10 cellular contexts compared by ENCODE assay signal in genomic region chr3:51984269-51984647, GRCh38. TPM values are rescaled to one million over a fixed set of nuclear protein-coding genes. Genes with fewer than 3 reads are reported as not detected.
DNase-seq lines count a peak whose midpoint lies in the region; ATAC-seq and TF ChIP-seq lines count a peak whose summit lies in the region.
"Had no signal": no experiment of that assay in that cellular context is flagged by ENCODE, and none has a peak within 500 bp of the region (broad histone marks: within the 10 kb centered on the region; RNA-seq: fewer than 3 reads in every experiment).

No MANE protein-coding gene starts in this region.

- no peaks in the 10 kb centered on the region for H3K9me3 Mint-ChIP-seq in CD4-positive, alpha-beta T cell

- H3K4me3 ChIP-seq in Peyer's patch (peak overlapping the region in 3 of 4 donors; percentile 60 to 67 (median 65)), esophagus squamous epithelium (peak overlapping the region in 1 of 4 donors; percentile 73), prostate gland (no peak overlapping the region), lower leg skin (ENCODE audit: low read depth, poor library complexity, severe bottlenecking) (no peak overlapping the region)

- no peaks in the 10 kb centered on the region for H3K27me3 Mint-ChIP-seq in CD4-positive, alpha-beta T cell

- TF ChIP-seq POLR2A in Peyer's patch (IDR thresholded peaks at IDR 0.05) (no peak), esophagus squamous epithelium (IDR thresholded peaks at IDR 0.05) (no peak), prostate gland (IDR thresholded peaks at IDR 0.05) (no peak), lower leg skin (IDR thresholded peaks at IDR 0.05) (no peak)

- peak overlapping the region; percentile 59 for H3K27ac Mint-ChIP-seq in CD4-positive, alpha-beta T cell

- H3K36me3 ChIP-seq in Peyer's patch: peaks cover 0 to 18% (median 0%) of the 10 kb centered on the region in 3 donors
- H3K36me3 ChIP-seq in esophagus squamous epithelium: no peaks in the 10 kb centered on the region
- H3K36me3 ChIP-seq in prostate gland: no peaks in the 10 kb centered on the region

- peaks cover 0 to 45% (median 12%) of the 10 kb centered on the region in 4 donors for H3K4me1 ChIP-seq in Peyer's patch
- H3K4me1 ChIP-seq in esophagus squamous epithelium: peaks cover 17 to 38% (median 21%) of the 10 kb centered on the region in 3 donors
- H3K4me1 ChIP-seq in prostate gland (replicated peaks): peaks cover 11% of the 10 kb centered on the region

- ATAC-seq in CD4-positive, alpha-beta T cell (ENCODE audit: poor library complexity): no peak
- no peak for ATAC-seq in HG03354 (IDR thresholded peaks at IDR 0.05; ENCODE audit: poor library complexity, severe bottlenecking, unreplicated experiment)

- H3K36me3 Mint-ChIP-seq in CD4-positive, alpha-beta T cell (ENCODE audit: low read depth): no peaks in the 10 kb centered on the region

- H3K9me3 ChIP-seq in CD4-positive, alpha-beta T cell (ENCODE audit: control insufficient read depth, low read length): no peaks in the 10 kb centered on the region
- H3K9me3 ChIP-seq in Peyer's patch (no peaks in the 10 kb centered on the region), esophagus squamous epithelium (no peaks in the 10 kb centered on the region), prostate gland (no peaks in the 10 kb centered on the region)

- POLR2A ChIA-PET in CD4-positive, alpha-beta T cell (lab: Charles Lee): interaction anchor here (1.2 to 3.9 kb wide), 3 partner anchors 10 to 17 kb away, joined by 5 to 32 read pairs (median 24); partner anchors contain the start of genes ABHD14B, PCBP4 and RPL29

- no peak for TF ChIP-seq CTCF in CD4-positive, alpha-beta T cell (IDR thresholded peaks at IDR 0.05)
- TF ChIP-seq CTCF in Peyer's patch (IDR thresholded peaks at IDR 0.05) (no peak), esophagus squamous epithelium (IDR thresholded peaks at IDR 0.05) (no peak), prostate gland (IDR thresholded peaks at IDR 0.05) (no peak), lower leg skin (IDR thresholded peaks at IDR 0.05) (no peak)

- no peak for DNase-seq in CD4-positive, alpha-beta T cell
- DNase-seq in Peyer's patch (no peak), esophagus squamous epithelium (lab: John Stamatoyannopoulos, UW) (no peak), prostate gland (ENCODE audit: low spot score) (no peak), NCI-H1417 treated with DMSO at 0.1 percent for 48 hours (lab: John Stamatoyannopoulos, UW) (no peak), head of caudate nucleus (no peak), lower leg skin (ENCODE audit: low spot score in 2 of 2) (no peak)
- DNase-seq: activated CD4-positive, CD25-positive, alpha-beta regulatory T cell; NCI-H1417 had no signal

- CTCF ChIA-PET in CD4-positive, alpha-beta T cell (lab: Charles Lee): interaction anchor here (2.5 to 3.8 kb wide), 2 partner anchors 11 to 18 kb away, joined by 6 to 46 read pairs; partner anchors contain the start of genes ABHD14A and ABHD14B

- H3K4me1 Mint-ChIP-seq in CD4-positive, alpha-beta T cell (ENCODE audit: low read depth): peaks cover 20% of the 10 kb centered on the region

- intact Hi-C loops in CD4-positive, alpha-beta T cell (cut with DNase I, micrococcal nuclease): no loop called here
- intact Hi-C loops in esophagus squamous epithelium (cut with DNase I) (no loop called here), prostate gland (cut with DNase I) (no loop called here), head of caudate nucleus (cut with DNase I) (no loop called here), lower leg skin (cut with DNase I; ENCODE audit: low total_unique reads) (no loop called here)

- H3K4me3 Mint-ChIP-seq in CD4-positive, alpha-beta T cell: peak overlapping the region; percentile 38

- no peaks in the 10 kb centered on the region for H3K27me3 ChIP-seq in CD4-positive, alpha-beta T cell (ENCODE audit: control insufficient read depth, insufficient read depth, low read length)
- no peaks in the 10 kb centered on the region for H3K27me3 ChIP-seq in Peyer's patch
- no peaks in the 10 kb centered on the region for H3K27me3 ChIP-seq in esophagus squamous epithelium
- no peaks in the 10 kb centered on the region for H3K27me3 ChIP-seq in prostate gland (replicated peaks; ENCODE audit: insufficient read depth)

- H3K27ac ChIP-seq in CD4-positive, alpha-beta T cell (ENCODE audit: low read depth, low read length): peak overlapping the region; percentile 53
- H3K27ac ChIP-seq in Peyer's patch (peak overlapping the region; percentile 91 to 98 (median 94)), esophagus squamous epithelium (peak overlapping the region; percentile 85 to 98 (median 94)), prostate gland (peak overlapping the region; percentile 89 to 90)

RNA-seq across cellular contexts. Expression of gene ACY1, which starts 0.9 kb away (rescaled TPM):
- 1 to 10 TPM; 4.9 TPM for total RNA-seq in CD4-positive, alpha-beta T cell
- total RNA-seq in Peyer's patch: 100 to 1,000 TPM in 3 of 4 donors, 10 to 100 TPM in 1; 95.7 to 977 (median 609) TPM
- 10 to 100 TPM; 20.2 to 42.7 (median 33.6) TPM for total RNA-seq in esophagus squamous epithelium
- 10 to 100 TPM; 42.1 to 82.6 TPM for total RNA-seq in prostate gland
- total RNA-seq in lower leg skin: 10 to 100 TPM; 16.2 to 44.2 (median 30.5) TPM

RNA-seq across cellular contexts. Expression of gene ABHD14A, which starts 9.4 kb away (rescaled TPM):
- total RNA-seq in CD4-positive, alpha-beta T cell: 10 to 100 TPM in 1 of 2 experiments, 1 to 10 TPM in 1; 9.5 to 10.6 TPM
- total RNA-seq in Peyer's patch (10 to 100 TPM in 2 of 4 donors, 1 to 10 TPM in 2; 3.9 to 11.6 (median 7.7) TPM), esophagus squamous epithelium (10 to 100 TPM in 2 of 4 donors, 1 to 10 TPM in 2; 4.3 to 14.2 (median 9.4) TPM), prostate gland (10 to 100 TPM; 55.3 to 58.5 TPM), lower leg skin (10 to 100 TPM in 1 of 4 donors, 1 to 10 TPM in 3; 2.2 to 14.8 (median 5.0) TPM)

RNA-seq across cellular contexts. Expression of gene ABHD14B, which starts 10.4 kb away (rescaled TPM):
- 10 to 100 TPM; 52.4 to 58.2 TPM for total RNA-seq in CD4-positive, alpha-beta T cell
- total RNA-seq in Peyer's patch (100 to 1,000 TPM in 3 of 4 donors, 10 to 100 TPM in 1; 43.7 to 135 (median 127) TPM), esophagus squamous epithelium (10 to 100 TPM; 29.6 to 54.4 (median 33.4) TPM), prostate gland (100 to 1,000 TPM in 1 of 2 donors, 10 to 100 TPM in 1; 53.7 to 128 TPM), lower leg skin (10 to 100 TPM; 35.0 to 69.4 (median 51.9) TPM)

RNA-seq across cellular contexts. Expression of gene RPL29, which starts 11.4 kb away (rescaled TPM):
- 1,000 to 10,000 TPM; 1,843 to 1,901 TPM for total RNA-seq in CD4-positive, alpha-beta T cell
- total RNA-seq in Peyer's patch (100 to 1,000 TPM; 643 to 841 (median 711) TPM), esophagus squamous epithelium (1,000 to 10,000 TPM; 1,191 to 2,826 (median 1,725) TPM), prostate gland (1,000 to 10,000 TPM; 1,249 to 2,015 TPM), lower leg skin (1,000 to 10,000 TPM; 1,729 to 2,645 (median 2,120) TPM)

RNA-seq across cellular contexts. Expression of gene PCBP4, which starts 17.0 kb away (rescaled TPM):
- total RNA-seq in CD4-positive, alpha-beta T cell: 10 to 100 TPM; 14.7 to 16.8 TPM
- total RNA-seq in Peyer's patch: 10 to 100 TPM; 31.3 to 44.7 (median 37.7) TPM
- total RNA-seq in esophagus squamous epithelium: 10 to 100 TPM; 13.0 to 47.3 (median 19.5) TPM
- total RNA-seq in prostate gland: 10 to 100 TPM; 74.0 to 74.1 TPM
- total RNA-seq in lower leg skin: 10 to 100 TPM; 25.5 to 46.7 (median 29.2) TPM

Comparison
In these comparisons a context has a peak if more than half of its experiments do, and no peak if none do; other contexts are left out.
1. H3K4me3 ChIP-seq: peak in Peyer's patch (3 of 4); none in prostate gland (0 of 2) and lower leg skin (single experiment).
2. Peak in every context shown above with its lines, with median percentiles within 50 percentile points of each other: H3K27ac ChIP-seq.